7 cellular contexts compared by ENCODE assay signal in the genomic region with DNA sequence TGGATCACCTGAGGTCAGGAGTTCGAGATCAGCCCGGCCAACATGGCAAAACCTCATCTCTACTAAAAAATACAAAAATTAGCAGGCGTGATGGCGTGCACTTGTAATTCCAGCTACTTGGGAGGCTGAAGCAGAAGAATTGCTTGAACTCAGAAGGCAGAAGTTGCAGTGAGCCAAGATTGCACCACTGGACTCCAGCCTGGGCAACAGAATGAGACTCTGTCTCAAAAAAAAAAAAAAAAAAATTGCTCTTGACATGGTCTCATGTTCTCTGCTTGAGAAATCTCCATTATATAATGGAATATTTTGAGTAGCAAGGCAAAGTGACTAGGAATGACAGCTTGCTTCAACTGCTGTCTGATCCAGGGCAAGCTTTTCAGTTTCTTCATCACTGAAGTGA. TPM values are rescaled to one million over a fixed set of nuclear protein-coding genes. Genes with fewer than 3 reads are reported as not detected.
A peak's percentile ranks its signal among the peaks of the same experiment; 100 is the strongest.
DNase-seq lines count a peak whose midpoint lies in the region; ATAC-seq and TF ChIP-seq lines count a peak whose summit lies in the region.
"Not testable (repeated sequence)": the region's sequence is repeated elsewhere in the genome, so short reads cannot be mapped to it uniquely, and the experiment has no call there.

No MANE protein-coding gene starts in this region.

- WGBS in esophagus squamous epithelium, 2 donors: 71 to 88% methylated on average over 2 to 4 of the region's 4 CpGs
- 96 to 98% methylated on average over 4 of the region's 4 CpGs for WGBS in sigmoid colon, 2 donors
- WGBS in transverse colon (ENCODE audit: low coverage in 1 of 2), 2 donors: 73 to 89% methylated on average over 4 of the region's 4 CpGs

- H3K4me2 ChIP-seq in OCI-LY3 (ENCODE audit: low read length) (peak overlapping the region; percentile 83; the same call in 1 of the 2 replicates), parathyroid adenoma (ENCODE audit: low read length) (peak overlapping the region; percentile 24)

- not testable (repeated sequence) for H3K9me3 ChIP-seq in OCI-LY3 (ENCODE audit: insufficient read depth, low read length); esophagus squamous epithelium; lower lobe of right lung; parathyroid adenoma (ENCODE audit: control insufficient read depth, low read length); sigmoid colon; transverse colon

- not testable (repeated sequence) for H4K20me1 ChIP-seq in OCI-LY3 (ENCODE audit: insufficient read depth, low read length)

- not testable (repeated sequence) for H3K4me3 ChIP-seq in OCI-LY3 (ENCODE audit: low read length); esophagus squamous epithelium; lower lobe of right lung; sigmoid colon; transverse colon
- H3K4me3 ChIP-seq in parathyroid adenoma (ENCODE audit: low read depth, low read length): peak overlapping the region; percentile 8

- intact Hi-C loops in esophagus squamous epithelium (cut with DNase I); lower lobe of right lung (cut with DNase I); sigmoid colon (cut with DNase I); transverse colon (cut with DNase I; ENCODE audit: low total_unique reads): not testable (repeated sequence)

- ATAC-seq in lower lobe of right lung: peak; percentile 23 to 59

- TF ChIP-seq POLR2A in esophagus squamous epithelium (IDR thresholded peaks at IDR 0.05); sigmoid colon (IDR thresholded peaks at IDR 0.05); transverse colon (IDR thresholded peaks at IDR 0.05): not testable (repeated sequence)

- not testable (repeated sequence) for TF ChIP-seq CTCF in OCI-LY3 (IDR thresholded peaks at IDR 0.05; ENCODE audit: low read depth, low read length); esophagus squamous epithelium (IDR thresholded peaks at IDR 0.05); lower lobe of right lung (IDR thresholded peaks at IDR 0.05); parathyroid adenoma (IDR thresholded peaks at IDR 0.05); sigmoid colon (IDR thresholded peaks at IDR 0.05); transverse colon (IDR thresholded peaks at IDR 0.05)

- in situ Hi-C loops in transverse colon (cut with MboI; ENCODE audit: low pct_ligation_motif_present in 1 of 4, low pct_unique_long_range_greater_than_20kb in 1 of 4, low sequenced_read_pairs in 3 of 4): not testable (repeated sequence)

- H2AFZ ChIP-seq in OCI-LY3 (ENCODE audit: low read depth, low read length); parathyroid adenoma: not testable (repeated sequence)

- H3K79me2 ChIP-seq in OCI-LY3 (ENCODE audit: low read length); parathyroid adenoma: not testable (repeated sequence)

- TF ChIP-seq EP300 in sigmoid colon (IDR thresholded peaks at IDR 0.05); transverse colon (IDR thresholded peaks at IDR 0.05; ENCODE audit: low read depth): not testable (repeated sequence)

- peak overlapping the region; percentile 89 for H3K27ac ChIP-seq in OCI-LY3 (ENCODE audit: low read length)
- peak overlapping the region in 3 of 4 donors; percentile 75 to 83 (median 78) for H3K27ac ChIP-seq in esophagus squamous epithelium
- H3K27ac ChIP-seq in lower lobe of right lung: peak overlapping the region; percentile 29
- H3K27ac ChIP-seq in parathyroid adenoma: not testable (repeated sequence)
- peak overlapping the region; percentile 78 to 92 (median 86) for H3K27ac ChIP-seq in sigmoid colon
- H3K27ac ChIP-seq in transverse colon: peak overlapping the region; percentile 62 to 73 (median 69)

- not testable (repeated sequence) for H3K9ac ChIP-seq in OCI-LY3 (ENCODE audit: low read length); parathyroid adenoma

- H3K4me1 ChIP-seq in OCI-LY3 (ENCODE audit: low read length) (peaks cover 47% of the 10 kb centered on the region), esophagus squamous epithelium (peaks cover 0 to 44% (median 9%) of the 10 kb centered on the region in 3 donors), lower lobe of right lung (peaks cover 11% of the 10 kb centered on the region), parathyroid adenoma (peaks cover 31% of the 10 kb centered on the region), sigmoid colon (peaks cover 0 to 78% (median 66%) of the 10 kb centered on the region in 4 donors), transverse colon (peaks cover 14 to 65% (median 25%) of the 10 kb centered on the region in 4 donors)

- not testable (repeated sequence) for H3K36me3 ChIP-seq in OCI-LY3 (replicated peaks; ENCODE audit: low read depth, low read length); esophagus squamous epithelium; lower lobe of right lung; parathyroid adenoma (ENCODE audit: control insufficient read depth, insufficient read depth, low read length); sigmoid colon; transverse colon

- not testable (repeated sequence) for DNase-seq in esophagus squamous epithelium (lab: John Stamatoyannopoulos, UW); lower lobe of right lung; transverse colon
- DNase-seq in iris pigment epithelial cell (ENCODE audit: low read depth) (peak; percentile 54), sigmoid colon (peak; percentile 73)

- H3K27me3 ChIP-seq in OCI-LY3 (ENCODE audit: low read depth, low read length); esophagus squamous epithelium; lower lobe of right lung (ENCODE audit: low read depth); parathyroid adenoma (ENCODE audit: control insufficient read depth, insufficient read depth, low read length); sigmoid colon; transverse colon: not testable (repeated sequence)

RNA-seq across cellular contexts. Expression of gene MMD, which starts 24.4 kb away (rescaled TPM):
- total RNA-seq in esophagus squamous epithelium (10 to 100 TPM in 2 of 4 donors, 1 to 10 TPM in 2; 1.3 to 14.7 (median 8.9) TPM), lower lobe of right lung (23.1 TPM), sigmoid colon (10 to 100 TPM; 26.9 to 51.3 (median 34.6) TPM), transverse colon (10 to 100 TPM in 3 of 4 donors, 1 to 10 TPM in 1; 4.8 to 18.9 (median 14.3) TPM)
- 10 to 100 TPM; 12.0 to 17.8 (median 17.0) TPM for polyA plus RNA-seq in sigmoid colon
